ENCODE assay signal across 27 cellular contexts in the genomic region with DNA sequence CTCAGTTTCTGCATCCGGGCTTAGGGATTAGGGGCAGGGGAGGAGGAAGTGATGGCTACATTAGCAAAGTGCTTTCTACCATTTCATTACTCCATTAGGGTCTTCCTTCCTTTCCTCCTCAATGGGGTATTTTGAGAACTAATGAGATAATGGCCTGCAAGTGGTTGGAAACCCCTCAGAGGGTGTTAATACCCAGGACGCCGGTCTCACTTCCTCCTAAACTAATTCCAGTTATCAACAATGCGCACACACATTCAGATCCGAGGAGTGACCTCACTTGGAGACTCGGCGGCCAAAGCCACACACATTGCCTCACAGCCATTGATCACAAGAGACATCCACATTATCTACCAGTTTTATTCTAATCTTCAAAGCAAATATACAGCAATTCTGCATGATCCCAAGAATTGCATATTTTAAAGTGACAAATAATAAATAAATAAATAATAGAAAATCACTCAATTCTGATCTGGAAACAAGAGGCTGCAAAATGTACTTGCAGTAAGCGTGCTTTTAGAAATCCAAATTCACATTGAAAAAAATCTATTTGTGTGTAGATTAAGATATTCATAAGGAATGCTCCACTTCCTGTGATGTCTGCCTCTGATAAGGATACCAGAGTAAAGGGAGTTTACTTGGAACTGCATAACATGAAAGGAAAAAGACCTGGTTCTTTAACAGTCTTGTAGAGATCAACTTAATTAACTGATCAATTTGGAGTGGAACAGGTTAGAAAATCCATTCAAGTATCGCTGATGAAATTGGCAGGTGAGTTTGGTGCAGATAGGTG.
DNase-seq lines count a peak whose midpoint lies in the region; ATAC-seq, FAIRE-seq and TF ChIP-seq lines count a peak whose summit lies in the region.
"Had no signal": no experiment of that assay in that cellular context is flagged by ENCODE, and none has a peak within 500 bp of the region (broad histone marks: within the 10 kb centered on the region; RNA-seq: fewer than 3 reads in every experiment).

No MANE protein-coding gene starts in this region.

- H3K4me3 ChIP-seq in A673 (ENCODE audit: low read depth, low read length, poor library complexity, severe bottlenecking) (peak overlapping the region; percentile 26), SK-N-MC (peak overlapping the region; percentile 68), fibroblast of the aortic adventitia (ENCODE audit: low read depth, low read length) (no peak overlapping the region)
- H3K4me3 ChIP-seq: mucosa of descending colon, thyroid gland had no signal

- intact Hi-C loops in A673 (cut with micrococcal nuclease; ENCODE audit: unreplicated experiment) = no loop called here
- intact Hi-C loops in activated CD8-positive, alpha-beta T cell treated with anti-CD3 and anti-CD28 coated beads for 36 hours (cut with micrococcal nuclease) = no loop called here

- no peak for TF ChIP-seq CTCF in A673 (conservative IDR thresholded peaks at IDR 0.05; ENCODE audit: low read depth, low read length)
- no peak for TF ChIP-seq CTCF in H9 (conservative IDR thresholded peaks at IDR 0.05)
- TF ChIP-seq CTCF in fibroblast of the aortic adventitia (IDR thresholded peaks at IDR 0.05; ENCODE audit: insufficient read depth, low read length) = no peak
- no peak for TF ChIP-seq CTCF in activated CD8-positive, alpha-beta T cell treated with anti-CD3 and anti-CD28 coated beads for 36 hours (IDR thresholded peaks at IDR 0.05)

- H3K27ac ChIP-seq in A673 (ENCODE audit: low read depth, low read length, poor library complexity, severe bottlenecking) (peak overlapping the region; percentile 14), H9 (ENCODE audit: insufficient read length, low read depth, low read length) (no peak overlapping the region), SK-N-MC (peak overlapping the region; percentile 30; the same call in 1 of the 2 replicates)
- H3K27ac ChIP-seq: C4-2B, foreskin keratinocyte, HL-60, thyroid gland had no signal

- H3K4me3 Mint-ChIP-seq in H9 = no peak overlapping the region
- no peak overlapping the region for H3K4me3 Mint-ChIP-seq in activated CD8-positive, alpha-beta T cell treated with anti-CD3 and anti-CD28 coated beads for 36 hours
- H3K4me3 Mint-ChIP-seq: activated CD4-positive, alpha-beta memory T cell treated with anti-CD3 and anti-CD28 coated beads, Interleukin-2, amount 10 ng/mL, durations not matched to agents 7 days and 5 days; activated naive CD8-positive, alpha-beta T cell treated with anti-CD3 and anti-CD28 coated beads, Interleukin-2, amount 10 ng/mL, durations not matched to agents 7 days and 5 days; immature natural killer cell; neural crest cell; stimulated activated naive CD8-positive, alpha-beta T cell treated with anti-CD3 and anti-CD28 coated beads, Interleukin-15, amount 100 ng/mL, for 72 hours had no signal

- WGBS in H9 (ENCODE audit: extremely low coverage, insufficient read length, low lambda C conversion rate) = no CpG with 5 or more reads among the region's 9 CpGs

- no peaks in the 10 kb centered on the region for H3K36me3 ChIP-seq in A673 (ENCODE audit: insufficient read depth, low read length, poor library complexity, severe bottlenecking)
- no peaks in the 10 kb centered on the region for H3K36me3 ChIP-seq in SK-N-MC (ENCODE audit: insufficient read depth, low read length)
- H3K36me3 ChIP-seq: thyroid gland had no signal

- H3K9me3 ChIP-seq in A673 (ENCODE audit: low read depth, low read length, poor library complexity, severe bottlenecking) (no peaks in the 10 kb centered on the region), H9 (ENCODE audit: control insufficient read depth, low read depth, low read length) (no peaks in the 10 kb centered on the region), SK-N-MC (ENCODE audit: low read depth, low read length) (no peaks in the 10 kb centered on the region)
- H3K9me3 ChIP-seq: mucosa of descending colon, thyroid gland had no signal

- H2AK5ac ChIP-seq in H9 (ENCODE audit: insufficient read length, low read length) = no peak overlapping the region

- no peaks in the 10 kb centered on the region for H3K27me3 Mint-ChIP-seq in H9 (ENCODE audit: low read depth)
- peaks cover 1% of the 10 kb centered on the region for H3K27me3 Mint-ChIP-seq in activated CD8-positive, alpha-beta T cell treated with anti-CD3 and anti-CD28 coated beads for 36 hours
- H3K27me3 Mint-ChIP-seq: stimulated activated naive CD8-positive, alpha-beta T cell treated with anti-CD3 and anti-CD28 coated beads, Interleukin-15, amount 100 ng/mL, for 72 hours had no signal

- H3K79me1 ChIP-seq in H9 (ENCODE audit: insufficient read depth, low read depth, low read length, poor library complexity, severe bottlenecking) = no peaks in the 10 kb centered on the region

- H3K4me2 ChIP-seq in H9 (ENCODE audit: insufficient read depth, insufficient read length, low read length) = no peak overlapping the region

- H4K91ac ChIP-seq in H9 (ENCODE audit: insufficient read length, low read depth, low read length) = no peak overlapping the region

- POLR2A ChIA-PET in A673 (lab: Charles Lee; ENCODE audit: low non-redundant PET) = no interaction called here
- POLR2A ChIA-PET in activated CD8-positive, alpha-beta T cell treated with anti-CD3 and anti-CD28 coated beads for 36 hours (lab: Charles Lee) = no interaction called here

- no peaks in the 10 kb centered on the region for H3K9me3 Mint-ChIP-seq in H9
- no peaks in the 10 kb centered on the region for H3K9me3 Mint-ChIP-seq in activated CD8-positive, alpha-beta T cell treated with anti-CD3 and anti-CD28 coated beads for 36 hours
- H3K9me3 Mint-ChIP-seq: activated CD4-positive, alpha-beta memory T cell treated with anti-CD3 and anti-CD28 coated beads, Interleukin-2, amount 10 ng/mL, durations not matched to agents 7 days and 5 days; immature natural killer cell; stimulated activated naive CD8-positive, alpha-beta T cell treated with anti-CD3 and anti-CD28 coated beads, Interleukin-15, amount 100 ng/mL, for 72 hours had no signal

- no peak overlapping the region for H3K23ac ChIP-seq in H9 (ENCODE audit: insufficient read length, low read depth, low read length)

- H3K18ac ChIP-seq in H9 (ENCODE audit: insufficient read length, low read depth, low read length) = no peak overlapping the region

- H3K9ac ChIP-seq in H9 (ENCODE audit: extremely low read depth, insufficient read length, low read length) (no peak overlapping the region), SK-N-MC (ENCODE audit: insufficient read length) (no peak overlapping the region)

- H3K23me2 ChIP-seq in H9 (ENCODE audit: insufficient read length, low read depth, low read length, poor library complexity, severe bottlenecking) = no peaks in the 10 kb centered on the region

- no peaks in the 10 kb centered on the region for H4K20me1 ChIP-seq in H9 (ENCODE audit: control insufficient read depth, insufficient read depth, insufficient read length)

- H3K27me3 ChIP-seq in A673 (replicated peaks; ENCODE audit: insufficient read depth, low read depth, low read length, poor library complexity) (no peaks in the 10 kb centered on the region), H9 (ENCODE audit: insufficient read depth, low read length) (no peaks in the 10 kb centered on the region)
- H3K27me3 ChIP-seq: foreskin keratinocyte, thyroid gland had no signal

- no peak overlapping the region for H3K14ac ChIP-seq in H9 (ENCODE audit: insufficient read depth, low read length)

- DNase-seq in A673 (ENCODE audit: low spot score) (peak; percentile 93), H9 (no peak), SK-N-MC (ENCODE audit: low read depth, low spot score) (no peak), fibroblast of the aortic adventitia (ENCODE audit: low read depth) (peak; percentile 35), GM12891 (ENCODE audit: insufficient read length, low spot score) (no peak), NAMALWA (ENCODE audit: low spot score) (no peak)
- DNase-seq in activated CD8-positive, alpha-beta T cell treated with anti-CD3 and anti-CD28 coated beads for 36 hours = no peak
- DNase-seq: activated CD4-positive, alpha-beta memory T cell treated with anti-CD3 and anti-CD28 coated beads, Interleukin-2, amount 10 ng/mL, durations not matched to agents 7 days and 5 days; activated effector memory CD4-positive, alpha-beta T cell treated with Interleukin-2 at 50 U/mL for 16 hours; activated naive CD8-positive, alpha-beta T cell treated with anti-CD3 and anti-CD28 coated beads, Interleukin-2, amount 10 ng/mL, durations not matched to agents 7 days and 5 days; activated T-cell treated with anti-CD3 and anti-CD28 coated beads for 4 hours; erythroblast; foreskin keratinocyte; hippocampal formation; immature natural killer cell; mucosa of descending colon; NCI-H2107; NCI-H524 treated with DMSO at 0.1 percent for 48 hours; posterior cingulate gyrus; stimulated activated naive CD8-positive, alpha-beta T cell treated with anti-CD3 and anti-CD28 coated beads, Interleukin-15, amount 100 ng/mL, for 72 hours; T-helper 9 cell had no signal

- no peak overlapping the region for H2BK5ac ChIP-seq in H9 (ENCODE audit: insufficient read length, low read length)

- no peaks in the 10 kb centered on the region for H3K36me3 Mint-ChIP-seq in H9 (ENCODE audit: insufficient read depth in 1 of 3, low read depth in 3 of 3)
- H3K36me3 Mint-ChIP-seq in activated CD8-positive, alpha-beta T cell treated with anti-CD3 and anti-CD28 coated beads for 36 hours (ENCODE audit: low read depth) = no peaks in the 10 kb centered on the region
- H3K36me3 Mint-ChIP-seq: activated naive CD8-positive, alpha-beta T cell treated with anti-CD3 and anti-CD28 coated beads, Interleukin-2, amount 10 ng/mL, durations not matched to agents 7 days and 5 days; immature natural killer cell had no signal

- H3K4me1 Mint-ChIP-seq in H9 = peaks cover 7 to 13% of the 10 kb centered on the region in 2 experiments
- H3K4me1 Mint-ChIP-seq in activated CD8-positive, alpha-beta T cell treated with anti-CD3 and anti-CD28 coated beads for 36 hours (ENCODE audit: low read depth) = no peaks in the 10 kb centered on the region
- H3K4me1 Mint-ChIP-seq: activated CD4-positive, alpha-beta memory T cell treated with anti-CD3 and anti-CD28 coated beads, Interleukin-2, amount 10 ng/mL, durations not matched to agents 7 days and 5 days; activated naive CD8-positive, alpha-beta T cell treated with anti-CD3 and anti-CD28 coated beads, Interleukin-2, amount 10 ng/mL, durations not matched to agents 7 days and 5 days; immature natural killer cell; stimulated activated naive CD8-positive, alpha-beta T cell treated with anti-CD3 and anti-CD28 coated beads, Interleukin-15, amount 100 ng/mL, for 72 hours had no signal

- CTCF ChIA-PET in A673 (lab: Charles Lee) = no interaction called here
- CTCF ChIA-PET in activated CD8-positive, alpha-beta T cell treated with anti-CD3 and anti-CD28 coated beads for 36 hours (lab: Charles Lee) = no interaction called here

- no peak overlapping the region for H2BK20ac ChIP-seq in H9 (ENCODE audit: low read depth, low read length, poor library complexity, severe bottlenecking)

- H2BK15ac ChIP-seq in H9 (ENCODE audit: low read depth, low read length) = no peak overlapping the region

- no peak overlapping the region for H3K4ac ChIP-seq in H9 (ENCODE audit: low read depth, low read length)

- FAIRE-seq in GM12891 (lab: Jason Lieb, UNC) = no peak

- no peak overlapping the region for H4K8ac ChIP-seq in H9 (replicated peaks; ENCODE audit: insufficient read length, low read depth, low read length)

- peak overlapping the region; percentile 59 for H2AFZ ChIP-seq in H9 (ENCODE audit: low read length)

- H3K4me1 ChIP-seq in A673 (ENCODE audit: insufficient read depth, low read length, poor library complexity, severe bottlenecking) (peaks cover 34% of the 10 kb centered on the region), H9 (ENCODE audit: insufficient read depth, low read length) (no peaks in the 10 kb centered on the region; the same call in 1 of the 2 replicates)
- H3K4me1 ChIP-seq: foreskin keratinocyte had no signal

- ATAC-seq in activated CD8-positive, alpha-beta T cell treated with anti-CD3 and anti-CD28 coated beads for 36 hours = no peak
- no peak for ATAC-seq in HG02970 (IDR thresholded peaks at IDR 0.05; ENCODE audit: low FRiP score, unreplicated experiment)
- ATAC-seq: foreskin keratinocyte; HCT116; mucosa of descending colon; stimulated activated naive CD8-positive, alpha-beta T cell treated with anti-CD3 and anti-CD28 coated beads, Interleukin-15, amount 100 ng/mL, for 72 hours had no signal

- H3K27ac Mint-ChIP-seq in H9 = peak overlapping the region in 1 of 3 experiments; percentile 76; a peak in 2 of 7 replicates
- no peak overlapping the region for H3K27ac Mint-ChIP-seq in activated CD8-positive, alpha-beta T cell treated with anti-CD3 and anti-CD28 coated beads for 36 hours
- H3K27ac Mint-ChIP-seq: activated CD4-positive, alpha-beta memory T cell treated with anti-CD3 and anti-CD28 coated beads, Interleukin-2, amount 10 ng/mL, durations not matched to agents 7 days and 5 days; activated naive CD8-positive, alpha-beta T cell treated with anti-CD3 and anti-CD28 coated beads, Interleukin-2, amount 10 ng/mL, durations not matched to agents 7 days and 5 days; stimulated activated naive CD8-positive, alpha-beta T cell treated with anti-CD3 and anti-CD28 coated beads, Interleukin-15, amount 100 ng/mL, for 72 hours had no signal

- H3T11ph ChIP-seq in H9 (ENCODE audit: low read length) = no peak overlapping the region

- no TSS peak for BruUV-seq in A673 (replicated peaks; lab: Mats Ljungman, UMichigan)

- H3K56ac ChIP-seq in H9 (ENCODE audit: insufficient read length, low read depth, low read length) = no peak overlapping the region

- no peak overlapping the region for H2BK12ac ChIP-seq in H9 (ENCODE audit: insufficient read length, low read depth, low read length)

- no peak overlapping the region for H2BK120ac ChIP-seq in H9 (ENCODE audit: low read depth, low read length, poor library complexity, severe bottlenecking)

- no peak for TF ChIP-seq POLR2A in GM12891 (IDR thresholded peaks at IDR 0.05; ENCODE audit: low read depth, low read length)

- H4K5ac ChIP-seq in H9 (ENCODE audit: insufficient read length, low read depth, low read length) = no peak overlapping the region

- H3K79me2 ChIP-seq in H9 (ENCODE audit: insufficient read depth, low read length) = no peaks in the 10 kb centered on the region

Comparison
In these comparisons a context has a peak if more than half of its experiments do, and no peak if none do; other contexts are left out.
1. DNase-seq: peak in A673 (single experiment) and fibroblast of the aortic adventitia (single experiment); none in H9 (single experiment), SK-N-MC (single experiment), activated CD8-positive, alpha-beta T cell treated with anti-CD3 and anti-CD28 coated beads for 36 hours (single experiment), GM12891 (single experiment) and NAMALWA (single experiment).